ENCODE assay signal across 15 cellular contexts in genomic region chr1:153778824-153779519, GRCh38.
"Had no signal": no experiment of that assay in that cellular context is flagged by ENCODE, and none has a peak within 500 bp of the region (broad histone marks: within the 10 kb centered on the region; RNA-seq: fewer than 3 reads in every experiment).

No MANE protein-coding gene starts in this region.

- H3K27ac Mint-ChIP-seq: activated CD4-positive, alpha-beta T cell treated with anti-CD3 and anti-CD28 coated beads, Interleukin-2, amount 10 ng/mL, durations not matched to agents 7 days and 5 days; activated naive CD8-positive, alpha-beta T cell; progenitor cell of endocrine pancreas had no signal

- H3K27me3 ChIP-seq: breast epithelium, left lung, upper lobe of left lung had no signal

- H3K4me3 Mint-ChIP-seq: activated CD4-positive, alpha-beta T cell treated with anti-CD3 and anti-CD28 coated beads, Interleukin-2, amount 10 ng/mL, durations not matched to agents 7 days and 5 days; activated naive CD8-positive, alpha-beta T cell had no signal

- H3K27ac ChIP-seq: left lung had no signal

- H3K36me3 ChIP-seq: breast epithelium had no signal

- DNase-seq: activated CD4-positive, alpha-beta T cell treated with anti-CD3 and anti-CD28 coated beads, Interleukin-2, amount 10 ng/mL, durations not matched to agents 7 days and 5 days; activated CD4-positive, CD25-positive, alpha-beta regulatory T cell; foreskin melanocyte; head of caudate nucleus; left lung; right cardiac atrium; small intestine; stimulated activated naive CD4-positive, alpha-beta T cell; upper lobe of left lung had no signal

- FAIRE-seq: endothelial cell of umbilical vein, islet of Langerhans, small intestine had no signal

- H3K36me3 Mint-ChIP-seq: activated naive CD8-positive, alpha-beta T cell had no signal

- H3K4me3 ChIP-seq: left lung had no signal

- H3K27me3 Mint-ChIP-seq: activated CD4-positive, alpha-beta T cell treated with anti-CD3 and anti-CD28 coated beads, Interleukin-2, amount 10 ng/mL, durations not matched to agents 7 days and 5 days; activated naive CD8-positive, alpha-beta T cell; progenitor cell of endocrine pancreas had no signal

- H3K9me3 Mint-ChIP-seq: activated CD4-positive, alpha-beta T cell treated with anti-CD3 and anti-CD28 coated beads, Interleukin-2, amount 10 ng/mL, durations not matched to agents 7 days and 5 days had no signal

- H3K9me3 ChIP-seq: breast epithelium, left lung, upper lobe of left lung had no signal

- ATAC-seq: left lung, right cardiac atrium, SK-N-SH treated with all-trans-retinoic acid at 6 μM for 48 hours had no signal
